In genomic region chr6:35152067-35152707, GRCh38 we compare ENCODE assay signal across 22 cellular contexts. TPM values are rescaled to one million over a fixed set of nuclear protein-coding genes. Genes with fewer than 3 reads are reported as not detected.
DNase-seq lines count a peak whose midpoint lies in the region; ATAC-seq and TF ChIP-seq lines count a peak whose summit lies in the region.
"Had no signal": no experiment of that assay in that cellular context is flagged by ENCODE, and none has a peak within 500 bp of the region (broad histone marks: within the 10 kb centered on the region; RNA-seq: fewer than 3 reads in every experiment).

No MANE protein-coding gene starts in this region.

- H3K36me3 ChIP-seq in HCT116 (ENCODE audit: control insufficient read depth in 1 of 2, insufficient read depth in 2 of 2, low read length in 2 of 2) (no peaks in the 10 kb centered on the region), brain microvascular endothelial cell (replicated peaks) (no peaks in the 10 kb centered on the region)
- H3K36me3 ChIP-seq in CD8-positive, alpha-beta T cell (ENCODE audit: insufficient read depth, low read length) = no peaks in the 10 kb centered on the region
- H3K36me3 ChIP-seq: BLaER1, thyroid gland had no signal

- peak overlapping the region; percentile 63 for H3K27ac Mint-ChIP-seq in osteocyte (ENCODE audit: unreplicated experiment)
- H3K27ac Mint-ChIP-seq in CD8-positive, alpha-beta T cell = no peak overlapping the region
- H3K27ac Mint-ChIP-seq: progenitor cell of endocrine pancreas had no signal

- H3K4me3 Mint-ChIP-seq in osteocyte (ENCODE audit: unreplicated experiment) = no peak overlapping the region
- H3K4me3 Mint-ChIP-seq in CD8-positive, alpha-beta T cell = no peak overlapping the region

- H3K9me3 ChIP-seq in HCT116 (ENCODE audit: control insufficient read depth in 1 of 2, insufficient read depth in 1 of 2, low read depth in 1 of 2, low read length in 2 of 2) = no peaks in the 10 kb centered on the region
- no peaks in the 10 kb centered on the region for H3K9me3 ChIP-seq in CD8-positive, alpha-beta T cell (ENCODE audit: low read length)
- H3K9me3 ChIP-seq: BLaER1, thyroid gland had no signal

- TF ChIP-seq POLR2A in HCT116 (IDR thresholded peaks at IDR 0.05; ENCODE audit: borderline replicate concordance, extremely low read depth, insufficient read depth, insufficient read length) = no peak
- TF ChIP-seq POLR2A in NB4 (IDR thresholded peaks at IDR 0.05; ENCODE audit: extremely low read depth, insufficient read length) = no peak

- H3K27me3 ChIP-seq in HCT116 (ENCODE audit: insufficient read depth, low read length) (no peaks in the 10 kb centered on the region), brain microvascular endothelial cell (replicated peaks) (no peaks in the 10 kb centered on the region)
- no peaks in the 10 kb centered on the region for H3K27me3 ChIP-seq in CD8-positive, alpha-beta T cell (ENCODE audit: insufficient read depth, low read length)
- H3K27me3 ChIP-seq: BLaER1, thyroid gland had no signal

- H3K27me3 Mint-ChIP-seq in osteocyte (ENCODE audit: unreplicated experiment) = no peaks in the 10 kb centered on the region
- peaks cover 10% of the 10 kb centered on the region for H3K27me3 Mint-ChIP-seq in CD8-positive, alpha-beta T cell (ENCODE audit: low read depth)

- RAD21 ChIA-PET in HCT116 (lab: Charles Lee; ENCODE audit: low non-redundant PET in 1 of 2, low total read pairs in 2 of 2, uncharacterized antibody in 2 of 2, unreplicated experiment in 2 of 2) = interaction anchor here in 1 of 2 experiments (0.7 kb wide), 1 partner anchor 99 kb away, joined by 11 read pairs; no protein-coding TSS in a partner anchor

- no peak overlapping the region for H3K4me2 ChIP-seq in HCT116 (ENCODE audit: low read length)
- H3K4me2 ChIP-seq: BLaER1 had no signal

- peak; percentile 44; the same call in 1 of the 2 replicates for ATAC-seq in HCT116
- no peak for ATAC-seq in CD8-positive, alpha-beta T cell
- ATAC-seq in HG02885 (IDR thresholded peaks at IDR 0.05; ENCODE audit: poor library complexity, unreplicated experiment) = no peak
- ATAC-seq: left ventricle myocardium superior had no signal

- TF ChIP-seq CTCF in HCT116 (IDR thresholded peaks at IDR 0.05 in 2 of 3, conservative IDR thresholded peaks at IDR 0.05 in 1 of 3; ENCODE audit: borderline replicate concordance in 1 of 3, insufficient read depth in 1 of 3, low read depth in 2 of 3, low read length in 2 of 3) (no peak), NB4 (IDR thresholded peaks at IDR 0.05; ENCODE audit: low read depth, low read length) (no peak), brain microvascular endothelial cell (IDR thresholded peaks at IDR 0.05; ENCODE audit: low read depth, low read length, missing control alignments) (no peak), osteocyte (IDR thresholded peaks at IDR 0.05) (no peak)
- TF ChIP-seq CTCF in CD8-positive, alpha-beta T cell (IDR thresholded peaks at IDR 0.05) = no peak

- no peaks in the 10 kb centered on the region for H3K9me2 ChIP-seq in HCT116 (ENCODE audit: insufficient read depth)

- H3K4me1 ChIP-seq in HCT116 (ENCODE audit: control insufficient read depth in 1 of 2, insufficient read depth in 2 of 2, low read length in 2 of 2) = peaks cover 0 to 21% of the 10 kb centered on the region in 2 experiments; a peak in 2 of 4 replicates
- no peaks in the 10 kb centered on the region for H3K4me1 ChIP-seq in CD8-positive, alpha-beta T cell (ENCODE audit: insufficient read depth, low read length)
- H3K4me1 ChIP-seq: BLaER1 had no signal

- in situ Hi-C loops in brain microvascular endothelial cell (cut with HindIII; ENCODE audit: low pct_ligation_motif_present, low sequenced_read_pairs) = no loop called here

- TF ChIP-seq RAD21 in HCT116 (IDR thresholded peaks at IDR 0.05; ENCODE audit: low read depth) = no peak

- H3K4me1 Mint-ChIP-seq in osteocyte (ENCODE audit: unreplicated experiment) = peaks cover 43% of the 10 kb centered on the region
- H3K4me1 Mint-ChIP-seq in CD8-positive, alpha-beta T cell (ENCODE audit: low read depth) = no peaks in the 10 kb centered on the region

- H3K36me3 Mint-ChIP-seq in osteocyte (ENCODE audit: unreplicated experiment) = no peaks in the 10 kb centered on the region
- no peaks in the 10 kb centered on the region for H3K36me3 Mint-ChIP-seq in CD8-positive, alpha-beta T cell

- H3K79me2 ChIP-seq in HCT116 (ENCODE audit: insufficient read depth, low read length) = no peaks in the 10 kb centered on the region

- H4K20me1 ChIP-seq in HCT116 (ENCODE audit: insufficient read depth) = no peaks in the 10 kb centered on the region
- H4K20me1 ChIP-seq: BLaER1 had no signal

- BruUV-seq in HCT116 (replicated peaks; lab: Mats Ljungman, UMichigan) = no TSS peak

- H3K9me3 Mint-ChIP-seq in osteocyte (ENCODE audit: unreplicated experiment) = no peaks in the 10 kb centered on the region
- H3K9me3 Mint-ChIP-seq in CD8-positive, alpha-beta T cell = no peaks in the 10 kb centered on the region

- intact Hi-C loops in HCT116 (cut with micrococcal nuclease) = no loop called here
- intact Hi-C loops in CD8-positive, alpha-beta T cell (cut with DNase I, micrococcal nuclease) = no loop called here

- H3K27ac ChIP-seq in HCT116 (ENCODE audit: low read depth, low read length) (no peak overlapping the region), brain microvascular endothelial cell (peak overlapping the region; percentile 16)
- H3K27ac ChIP-seq in CD8-positive, alpha-beta T cell (ENCODE audit: low read depth, low read length) = no peak overlapping the region
- H3K27ac ChIP-seq: BLaER1, coronary artery, GM23248, thyroid gland had no signal

- DNase-seq in HCT116 (ENCODE audit: low read depth, low spot score) (peak; percentile 7), NB4 (ENCODE audit: low read depth) (peak; percentile 73), brain microvascular endothelial cell (no peak), osteocyte (ENCODE audit: extremely low spot score, unreplicated experiment) (no peak)
- no peak for DNase-seq in effector CD8-positive, alpha-beta T cell (lab: John Stamatoyannopoulos, UW)
- DNase-seq in CD8-positive, alpha-beta T cell = no peak
- DNase-seq: activated CD4-positive, alpha-beta T cell treated with anti-CD3 and anti-CD28 coated beads, Interleukin-2, amount 50 U/mL, for 1 hour; activated naive CD4-positive, alpha-beta T cell treated with Interleukin-2 at 50 U/mL for 16 hours; activated T-cell treated with anti-CD3 and anti-CD28 coated beads for 4 hours; aorta; Kasumi-1; left ventricle myocardium superior; NCI-H187 treated with DMSO at 0.1 percent for 48 hours; NCI-H446 treated with DMSO at 0.1 percent for 48 hours; SHP77; T-helper 9 cell; thyroid gland had no signal

- no peak overlapping the region for H3K4me3 ChIP-seq in HCT116 (replicated peaks in 1 of 2; ENCODE audit: low read depth in 1 of 2, low read length in 2 of 2)
- H3K4me3 ChIP-seq in NB4 (ENCODE audit: low read depth, low read length) = no peak overlapping the region
- no peak overlapping the region for H3K4me3 ChIP-seq in brain microvascular endothelial cell (ENCODE audit: low read depth, low read length)
- H3K4me3 ChIP-seq in CD8-positive, alpha-beta T cell (ENCODE audit: low read depth, low read length) = no peak overlapping the region
- H3K4me3 ChIP-seq: BLaER1, coronary artery, GM23248, thyroid gland had no signal

- H2AFZ ChIP-seq in HCT116 (ENCODE audit: low read depth, low read length, poor library complexity, severe bottlenecking) = peak overlapping the region; percentile 66
- H2AFZ ChIP-seq: GM23248 had no signal

- CTCF ChIA-PET in HCT116 (lab: Charles Lee) = interaction anchor here (3.1 kb wide), 1 partner anchor 12 kb away, joined by 8 read pairs; no protein-coding TSS in a partner anchor
- CTCF ChIA-PET in CD8-positive, alpha-beta T cell (lab: Charles Lee) = no interaction called here

- H3K9ac ChIP-seq in HCT116 (ENCODE audit: low read length) = no peak overlapping the region
- H3K9ac ChIP-seq: BLaER1, GM23248 had no signal

- POLR2A ChIA-PET in HCT116 (lab: Charles Lee) = no interaction called here
- POLR2A ChIA-PET in CD8-positive, alpha-beta T cell (lab: Charles Lee) = no interaction called here

TF ChIP-seq in HCT116, 20 proteins besides CTCF, POLR2A, EP300 and RAD21:
- TF ChIP-seq SIN3A (IDR thresholded peaks at IDR 0.05; ENCODE audit: low read depth) (no peak), ELF1 (IDR thresholded peaks at IDR 0.05; ENCODE audit: borderline replicate concordance, low read depth) (no peak), ZFX (IDR thresholded peaks at IDR 0.05) (no peak)

RNA-seq across cellular contexts. Expression of gene TCP11, which starts 11.0 kb away (rescaled TPM):
- total RNA-seq in HCT116 (2021; ENCODE audit: unreplicated experiment) (not detected), osteocyte (0.43 TPM in 1 of 2 replicates, not detected in the other)
- polyA plus RNA-seq in HCT116 (2012) = not detected in 2 replicates
- not detected for total RNA-seq in CD8-positive, alpha-beta T cell
- total RNA-seq: GM23248, left ventricle myocardium superior, progenitor cell of endocrine pancreas had no signal
- polyA plus RNA-seq: aorta, GM23248 had no signal

Comparison
In these comparisons a context has a peak if more than half of its experiments do, and no peak if none do; other contexts are left out.
1. DNase-seq: peak in HCT116 (single experiment) and NB4 (single experiment); none in brain microvascular endothelial cell (single experiment), osteocyte (single experiment), effector CD8-positive, alpha-beta T cell (single experiment) and CD8-positive, alpha-beta T cell (0 of 7).